ENCODE assay signal across 18 cellular contexts in the genomic region with DNA sequence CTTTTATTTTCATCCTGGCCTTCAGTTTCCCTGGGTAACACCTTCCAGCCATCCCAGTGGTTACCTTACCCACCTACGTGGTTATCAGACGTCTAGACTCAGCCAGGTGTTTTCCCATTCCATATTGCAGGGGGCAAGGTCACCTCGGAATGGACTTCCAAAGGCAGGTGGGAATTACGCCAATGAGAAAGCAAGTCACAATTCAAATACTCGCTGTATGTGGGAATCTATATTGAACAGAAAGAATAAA.
DNase-seq lines count a peak whose midpoint lies in the region; ATAC-seq and TF ChIP-seq lines count a peak whose summit lies in the region.
"Had no signal": no experiment of that assay in that cellular context is flagged by ENCODE, and none has a peak within 500 bp of the region (broad histone marks: within the 10 kb centered on the region; RNA-seq: fewer than 3 reads in every experiment).

No MANE protein-coding gene starts in this region.

- H3K27ac ChIP-seq in suprapubic skin, result peak overlapping the region; percentile 76
- H3K27ac ChIP-seq: adrenal gland, RWPE1, upper lobe of right lung had no signal

- no peaks in the 10 kb centered on the region for H3K27me3 ChIP-seq in suprapubic skin
- H3K27me3 ChIP-seq: adrenal gland, upper lobe of right lung had no signal

- no peak for TF ChIP-seq CTCF in activated CD8-positive, alpha-beta T cell treated with anti-CD3 and anti-CD28 coated beads for 36 hours (IDR thresholded peaks at IDR 0.05)
- TF ChIP-seq CTCF in mucosa of descending colon (IDR thresholded peaks at IDR 0.05) (no peak), suprapubic skin (IDR thresholded peaks at IDR 0.05) (no peak), foreskin fibroblast (IDR thresholded peaks at IDR 0.05; ENCODE audit: low read depth, low read length) (no peak)

- H3K4me1 Mint-ChIP-seq in activated CD8-positive, alpha-beta T cell treated with anti-CD3 and anti-CD28 coated beads for 36 hours (ENCODE audit: low read depth), result peaks cover 78% of the 10 kb centered on the region
- peaks cover 84% of the 10 kb centered on the region for H3K4me1 Mint-ChIP-seq in activated CD8-positive, alpha-beta T cell treated with anti-CD3 and anti-CD28 coated beads, Interleukin-2, amount 10 ng/mL, durations not matched to agents 7 days and 5 days (ENCODE audit: low read depth)
- peaks cover 64% of the 10 kb centered on the region for H3K4me1 Mint-ChIP-seq in activated T-helper 17 cell treated with anti-CD3 and anti-CD28 coated beads, Interleukin-2, amount 50 U/mL, for 72 hours

- H3K4me3 ChIP-seq in mucosa of descending colon, result no peak overlapping the region
- no peak overlapping the region for H3K4me3 ChIP-seq in suprapubic skin
- H3K4me3 ChIP-seq in foreskin fibroblast (ENCODE audit: low read depth in 1 of 2, low read length in 2 of 2), result no peak overlapping the region
- H3K4me3 ChIP-seq: adrenal gland, upper lobe of right lung had no signal

- H3K9me3 ChIP-seq in mucosa of descending colon, result no peaks in the 10 kb centered on the region
- no peaks in the 10 kb centered on the region for H3K9me3 ChIP-seq in suprapubic skin
- H3K9me3 ChIP-seq: adrenal gland, upper lobe of right lung had no signal

- peaks cover 4% of the 10 kb centered on the region for H3K9me3 Mint-ChIP-seq in activated CD8-positive, alpha-beta T cell treated with anti-CD3 and anti-CD28 coated beads for 36 hours
- H3K9me3 Mint-ChIP-seq in activated CD8-positive, alpha-beta T cell treated with anti-CD3 and anti-CD28 coated beads, Interleukin-2, amount 10 ng/mL, durations not matched to agents 7 days and 5 days (ENCODE audit: insufficient read depth), result no peaks in the 10 kb centered on the region
- no peaks in the 10 kb centered on the region for H3K9me3 Mint-ChIP-seq in activated T-helper 17 cell treated with anti-CD3 and anti-CD28 coated beads, Interleukin-2, amount 50 U/mL, for 72 hours

- no peak for TF ChIP-seq POLR2A in suprapubic skin (IDR thresholded peaks at IDR 0.05)

- intact Hi-C loops in activated CD8-positive, alpha-beta T cell treated with anti-CD3 and anti-CD28 coated beads for 36 hours (cut with micrococcal nuclease), result no loop called here
- intact Hi-C loops in mucosa of descending colon (cut with DNase I, micrococcal nuclease), result loop anchor here in 1 of 2 donors (10.0 kb wide), 1 partner anchor 55 kb away; the partner anchor contains the start of gene BCL2

- no peaks in the 10 kb centered on the region for H3K36me3 ChIP-seq in mucosa of descending colon (ENCODE audit: low read depth)
- no peaks in the 10 kb centered on the region for H3K36me3 ChIP-seq in suprapubic skin
- H3K36me3 ChIP-seq: adrenal gland, upper lobe of right lung had no signal

- ATAC-seq in activated CD8-positive, alpha-beta T cell treated with anti-CD3 and anti-CD28 coated beads for 36 hours, result no peak
- ATAC-seq in activated CD8-positive, alpha-beta T cell treated with anti-CD3 and anti-CD28 coated beads, Interleukin-2, amount 10 ng/mL, durations not matched to agents 7 days and 5 days, result no peak
- ATAC-seq in activated T-helper 17 cell treated with anti-CD3 and anti-CD28 coated beads, Interleukin-2, amount 50 U/mL, for 72 hours (replicated peaks), result no peak
- ATAC-seq in mucosa of descending colon, result peak; percentile 11
- no peak for ATAC-seq in HG03135 (IDR thresholded peaks at IDR 0.05; ENCODE audit: unreplicated experiment)
- no peak for ATAC-seq in HG02798 (IDR thresholded peaks at IDR 0.05; ENCODE audit: poor library complexity, unreplicated experiment)
- ATAC-seq: upper lobe of right lung had no signal

- H3K36me3 Mint-ChIP-seq in activated CD8-positive, alpha-beta T cell treated with anti-CD3 and anti-CD28 coated beads for 36 hours (ENCODE audit: low read depth), result peaks cover 79% of the 10 kb centered on the region
- peaks cover 91% of the 10 kb centered on the region for H3K36me3 Mint-ChIP-seq in activated CD8-positive, alpha-beta T cell treated with anti-CD3 and anti-CD28 coated beads, Interleukin-2, amount 10 ng/mL, durations not matched to agents 7 days and 5 days (ENCODE audit: low read depth)
- peaks cover 99% of the 10 kb centered on the region for H3K36me3 Mint-ChIP-seq in activated T-helper 17 cell treated with anti-CD3 and anti-CD28 coated beads, Interleukin-2, amount 50 U/mL, for 72 hours (ENCODE audit: low read depth)

- TF ChIP-seq EP300 in suprapubic skin (IDR thresholded peaks at IDR 0.05), result no peak

- DNase-seq in activated CD8-positive, alpha-beta T cell treated with anti-CD3 and anti-CD28 coated beads for 36 hours, result no peak
- DNase-seq in activated CD8-positive, alpha-beta T cell treated with anti-CD3 and anti-CD28 coated beads, Interleukin-2, amount 10 ng/mL, durations not matched to agents 7 days and 5 days, result no peak
- DNase-seq in mucosa of descending colon (no peak), suprapubic skin (ENCODE audit: low spot score in 2 of 2) (no peak), foreskin fibroblast (no peak)
- DNase-seq: activated CD4-positive, alpha-beta T cell treated with anti-CD3 and anti-CD28 coated beads for 48 hours; activated T-cell treated with anti-CD3 and anti-CD28 coated beads, Interleukin-2, amount 50 U/mL, for 1 hour; adrenal gland; KBM-7; NCI-H1048; NK-92 treated with Interleukin-12 subunit alpha and Interleukin-12 subunit beta, amount 100 ng/mL, for 24 hours; stimulated activated CD4-positive, alpha-beta T cell treated with anti-CD3 and anti-CD28 coated beads, Interleukin-4, amount 100 ng/mL, for 4 hours; stimulated activated CD8-positive, alpha-beta memory T cell treated with anti-CD3 and anti-CD28 coated beads, Interleukin-4, amount 100 ng/mL, for 48 hours; upper lobe of right lung had no signal

- POLR2A ChIA-PET in activated CD8-positive, alpha-beta T cell treated with anti-CD3 and anti-CD28 coated beads for 36 hours (lab: Charles Lee), result no interaction called here
- POLR2A ChIA-PET in activated CD8-positive, alpha-beta T cell treated with anti-CD3 and anti-CD28 coated beads, Interleukin-2, amount 10 ng/mL, durations not matched to agents 7 days and 5 days (lab: Charles Lee), result no interaction called here

- H3K27me3 Mint-ChIP-seq in activated CD8-positive, alpha-beta T cell treated with anti-CD3 and anti-CD28 coated beads for 36 hours, result no peaks in the 10 kb centered on the region
- no peaks in the 10 kb centered on the region for H3K27me3 Mint-ChIP-seq in activated CD8-positive, alpha-beta T cell treated with anti-CD3 and anti-CD28 coated beads, Interleukin-2, amount 10 ng/mL, durations not matched to agents 7 days and 5 days (ENCODE audit: low read depth)
- no peaks in the 10 kb centered on the region for H3K27me3 Mint-ChIP-seq in activated T-helper 17 cell treated with anti-CD3 and anti-CD28 coated beads, Interleukin-2, amount 50 U/mL, for 72 hours

- peak overlapping the region; percentile 63 for H3K27ac Mint-ChIP-seq in activated CD8-positive, alpha-beta T cell treated with anti-CD3 and anti-CD28 coated beads for 36 hours
- H3K27ac Mint-ChIP-seq in activated CD8-positive, alpha-beta T cell treated with anti-CD3 and anti-CD28 coated beads, Interleukin-2, amount 10 ng/mL, durations not matched to agents 7 days and 5 days, result no peak overlapping the region
- no peak overlapping the region for H3K27ac Mint-ChIP-seq in activated T-helper 17 cell treated with anti-CD3 and anti-CD28 coated beads, Interleukin-2, amount 50 U/mL, for 72 hours

- 52% methylated on average over 5 of the region's 5 CpGs for WGBS in suprapubic skin

- H3K4me1 ChIP-seq in mucosa of descending colon (ENCODE audit: low read depth), result no peaks in the 10 kb centered on the region
- peaks cover 34% of the 10 kb centered on the region for H3K4me1 ChIP-seq in suprapubic skin
- H3K4me1 ChIP-seq: adrenal gland had no signal

- no peak overlapping the region for H3K4me3 Mint-ChIP-seq in activated CD8-positive, alpha-beta T cell treated with anti-CD3 and anti-CD28 coated beads for 36 hours
- H3K4me3 Mint-ChIP-seq in activated CD8-positive, alpha-beta T cell treated with anti-CD3 and anti-CD28 coated beads, Interleukin-2, amount 10 ng/mL, durations not matched to agents 7 days and 5 days, result no peak overlapping the region
- H3K4me3 Mint-ChIP-seq in activated T-helper 17 cell treated with anti-CD3 and anti-CD28 coated beads, Interleukin-2, amount 50 U/mL, for 72 hours, result peak overlapping the region; percentile 65

- CTCF ChIA-PET in activated CD8-positive, alpha-beta T cell treated with anti-CD3 and anti-CD28 coated beads for 36 hours (lab: Charles Lee), result no interaction called here
- CTCF ChIA-PET in activated CD8-positive, alpha-beta T cell treated with anti-CD3 and anti-CD28 coated beads, Interleukin-2, amount 10 ng/mL, durations not matched to agents 7 days and 5 days (lab: Charles Lee), result no interaction called here
